8 cellular contexts compared by ENCODE assay signal in genomic region chr16:18759598-18760520, GRCh38. TPM values are rescaled to one million over a fixed set of nuclear protein-coding genes. Genes with fewer than 3 reads are reported as not detected.
DNase-seq lines count a peak whose midpoint lies in the region; ATAC-seq, FAIRE-seq and TF ChIP-seq lines count a peak whose summit lies in the region.
"Not testable (repeated sequence)": the region's sequence is repeated elsewhere in the genome, so short reads cannot be mapped to it uniquely, and the experiment has no call there.

No MANE protein-coding gene starts in this region.

- peak; percentile 38; the same call in 1 of the 2 replicates for TF ChIP-seq CTCF in OCI-LY1 (IDR thresholded peaks at IDR 0.05; ENCODE audit: low read length)
- TF ChIP-seq CTCF in HepG2 (CRISPR knock-in tag; IDR thresholded peaks at IDR 0.05), result peak; percentile 89

- not testable (repeated sequence) for TF ChIP-seq EP300 in HepG2 (IDR thresholded peaks at IDR 0.05; ENCODE audit: low read depth in 2 of 2, low read length in 2 of 2); HepG2 (CRISPR knock-in tag; IDR thresholded peaks at IDR 0.05; ENCODE audit: borderline replicate concordance)

- BruUV-seq in HepG2 (replicated peaks; lab: Mats Ljungman, UMichigan), result not testable (repeated sequence)

- not testable (repeated sequence) for H3K79me2 ChIP-seq in OCI-LY1 (ENCODE audit: insufficient read depth, low read length); HepG2 (ENCODE audit: insufficient read depth, low read length)

- H3K36me3 Mint-ChIP-seq in CD4-positive, alpha-beta memory T cell; activated CD8-positive, alpha-beta memory T cell treated with anti-CD3 and anti-CD28 coated beads, Interleukin-2, amount 10 ng/mL, durations not matched to agents 7 days and 5 days: not testable (repeated sequence)

- intact Hi-C loops in CD4-positive, alpha-beta memory T cell (cut with micrococcal nuclease); HepG2 (cut with micrococcal nuclease; ENCODE audit: unreplicated experiment): not testable (repeated sequence)

- ATAC-seq in GM19455 (IDR thresholded peaks at IDR 0.05; ENCODE audit: unreplicated experiment) (peak; percentile 53), HG03521 (IDR thresholded peaks at IDR 0.05; ENCODE audit: unreplicated experiment) (peak; percentile 65), HepG2 (peak; percentile 84)
- ATAC-seq in activated CD8-positive, alpha-beta memory T cell treated with anti-CD3 and anti-CD28 coated beads, Interleukin-2, amount 10 ng/mL, durations not matched to agents 7 days and 5 days, result peak; percentile 72

- in situ Hi-C loops in HepG2 (cut with HindIII; ENCODE audit: extremely low pct_ligation_motif_present, low pct_unique_long_range_greater_than_20kb), result not testable (repeated sequence)

- H3K9me3 Mint-ChIP-seq in CD4-positive, alpha-beta memory T cell; activated CD8-positive, alpha-beta memory T cell treated with anti-CD3 and anti-CD28 coated beads, Interleukin-2, amount 10 ng/mL, durations not matched to agents 7 days and 5 days (ENCODE audit: low read depth): not testable (repeated sequence)

- peak; percentile 58 to 72 (median 64) for DNase-seq in CD4-positive, alpha-beta memory T cell
- DNase-seq in activated CD8-positive, alpha-beta memory T cell treated with anti-CD3 and anti-CD28 coated beads, Interleukin-2, amount 10 ng/mL, durations not matched to agents 7 days and 5 days, result peak; percentile 76
- peak; percentile 2 to 4 for DNase-seq in dermis microvascular lymphatic vessel endothelial cell (ENCODE audit: low read depth in 2 of 2)
- DNase-seq in HepG2 (ENCODE audit: low spot score), result not testable (repeated sequence)
- peak; percentile 29 for DNase-seq in stimulated activated CD4-positive, alpha-beta T cell treated with anti-CD3 and anti-CD28 coated beads, Interleukin-4, amount 100 ng/mL, for 1 hour

- H3F3A ChIP-seq in OCI-LY1 (ENCODE audit: insufficient read depth, low read length), result not testable (repeated sequence)

- 16% methylated on average over 20 of the region's 21 CpGs for WGBS in HepG2 (ENCODE audit: low lambda C conversion rate)

- peak; percentile 72 for TF ChIP-seq RAD21 in HepG2 (CRISPR knock-in tag; IDR thresholded peaks at IDR 0.05)

- H3K4me3 ChIP-seq in CD4-positive, alpha-beta memory T cell (ENCODE audit: low read length in 2 of 2); OCI-LY1 (ENCODE audit: low read depth, low read length, poor library complexity, severe bottlenecking): not testable (repeated sequence)
- peak overlapping the region in 1 of 3 experiments; percentile 13; a peak in 1 of 6 replicates for H3K4me3 ChIP-seq in HepG2 (replicated peaks in 1 of 3; ENCODE audit: insufficient read depth in 1 of 3, low read depth in 2 of 3, low read length in 3 of 3)

- peaks cover 11 to 22% (median 18%) of the 10 kb centered on the region in 4 donors for H3K4me1 Mint-ChIP-seq in CD4-positive, alpha-beta memory T cell
- H3K4me1 Mint-ChIP-seq in activated CD8-positive, alpha-beta memory T cell treated with anti-CD3 and anti-CD28 coated beads, Interleukin-2, amount 10 ng/mL, durations not matched to agents 7 days and 5 days, result peaks cover 27% of the 10 kb centered on the region

- H3K27me3 Mint-ChIP-seq in CD4-positive, alpha-beta memory T cell; activated CD8-positive, alpha-beta memory T cell treated with anti-CD3 and anti-CD28 coated beads, Interleukin-2, amount 10 ng/mL, durations not matched to agents 7 days and 5 days: not testable (repeated sequence)

- H3K4me3 Mint-ChIP-seq in CD4-positive, alpha-beta memory T cell, result peak overlapping the region in 2 of 8 donors; percentile 31 to 50
- not testable (repeated sequence) for H3K4me3 Mint-ChIP-seq in activated CD8-positive, alpha-beta memory T cell treated with anti-CD3 and anti-CD28 coated beads, Interleukin-2, amount 10 ng/mL, durations not matched to agents 7 days and 5 days

- not testable (repeated sequence) for H3K27ac ChIP-seq in CD4-positive, alpha-beta memory T cell (ENCODE audit: low read depth, low read length); OCI-LY1 (ENCODE audit: low read depth, low read length, poor library complexity, severe bottlenecking); HepG2 (ENCODE audit: extremely low read length, insufficient read depth, low read length)

- not testable (repeated sequence) for H2AFZ ChIP-seq in OCI-LY1 (ENCODE audit: low read length); HepG2 (ENCODE audit: low read length)

- H3K27me3 ChIP-seq in CD4-positive, alpha-beta memory T cell (ENCODE audit: insufficient read depth, low read length); OCI-LY1 (ENCODE audit: insufficient read depth, low read length); HepG2 (ENCODE audit: control insufficient read depth in 1 of 2, insufficient read depth in 2 of 2, low read length in 2 of 2): not testable (repeated sequence)

- H3K9me2 ChIP-seq in OCI-LY1 (ENCODE audit: low read depth, low read length), result not testable (repeated sequence)

- H3K9ac ChIP-seq in OCI-LY1 (ENCODE audit: low read length); HepG2 (ENCODE audit: insufficient read depth, low read depth, low read length): not testable (repeated sequence)

- POLR2A ChIA-PET in CD4-positive, alpha-beta memory T cell (lab: Charles Lee; ENCODE audit: partially characterized antibody); HepG2 (lab: Yijun Ruan, JAX): not testable (repeated sequence)

- not testable (repeated sequence) for H3K9me3 ChIP-seq in CD4-positive, alpha-beta memory T cell (ENCODE audit: control insufficient read depth in 1 of 2, low read length in 2 of 2); OCI-LY1 (ENCODE audit: low read length); HepG2 (ENCODE audit: low read length)

- H3K4me1 ChIP-seq in CD4-positive, alpha-beta memory T cell (ENCODE audit: insufficient read depth, low read length); OCI-LY1 (ENCODE audit: insufficient read depth, low read length, severe bottlenecking): not testable (repeated sequence)
- H3K4me1 ChIP-seq in HepG2 (ENCODE audit: insufficient read depth, low read length), result peaks cover 18% of the 10 kb centered on the region

- H3K36me3 ChIP-seq in CD4-positive, alpha-beta memory T cell (ENCODE audit: insufficient read depth, low read length); OCI-LY1 (ENCODE audit: insufficient read depth, low read length); HepG2 (replicated peaks in 1 of 2; ENCODE audit: control insufficient read depth in 1 of 2, insufficient read depth in 2 of 2, low read length in 2 of 2): not testable (repeated sequence)

- not testable (repeated sequence) for H3K4me2 ChIP-seq in OCI-LY1 (ENCODE audit: low read length)
- 0 out of 2 replicates have a peak overlapping the region, but pooled peaks have one; percentile 24 for H3K4me2 ChIP-seq in HepG2 (ENCODE audit: low read depth, low read length)

- not testable (repeated sequence) for H4K20me1 ChIP-seq in OCI-LY1 (ENCODE audit: insufficient read depth, low read length); HepG2 (ENCODE audit: insufficient read depth, low read length)

- peak; percentile 99 for FAIRE-seq in HepG2 (lab: Jason Lieb, UNC)

- H3K27ac Mint-ChIP-seq in CD4-positive, alpha-beta memory T cell, result peak overlapping the region in 2 of 7 donors; percentile 21 to 64
- H3K27ac Mint-ChIP-seq in activated CD8-positive, alpha-beta memory T cell treated with anti-CD3 and anti-CD28 coated beads, Interleukin-2, amount 10 ng/mL, durations not matched to agents 7 days and 5 days, result not testable (repeated sequence)

- CTCF ChIA-PET in CD4-positive, alpha-beta memory T cell (lab: Charles Lee; ENCODE audit: partially characterized antibody); activated CD8-positive, alpha-beta memory T cell treated with anti-CD3 and anti-CD28 coated beads, Interleukin-2, amount 10 ng/mL, durations not matched to agents 7 days and 5 days (lab: Charles Lee): not testable (repeated sequence)
- CTCF ChIA-PET in HepG2 (lab: Yijun Ruan, JAX; ENCODE audit: low intra/inter-chr PET ratio, low total read pairs), result interaction anchor here (1.7 kb wide), 1 partner anchor 838 kb away, joined by 9 read pairs; no protein-coding TSS in a partner anchor

- TF ChIP-seq POLR2A in HepG2 (IDR thresholded peaks at IDR 0.05; ENCODE audit: insufficient read depth in 1 of 2, low read depth in 2 of 2, low read length in 2 of 2), result not testable (repeated sequence)

RNA-seq across cellular contexts. Expression of gene RPS15A, which starts 30.3 kb away (rescaled TPM):
- total RNA-seq in CD4-positive, alpha-beta memory T cell, result 1,000 to 10,000 TPM; 3,088 to 3,151 TPM
- 1,000 to 10,000 TPM; 2,383 to 3,794 TPM for polyA plus RNA-seq in CD4-positive, alpha-beta memory T cell
- total RNA-seq in activated CD8-positive, alpha-beta memory T cell treated with anti-CD3 and anti-CD28 coated beads, Interleukin-2, amount 10 ng/mL, durations not matched to agents 7 days and 5 days, result 1,000 to 10,000 TPM; 1,517 to 1,668 TPM
- 1,241 and 1,560 TPM in 2 replicates for total RNA-seq in dermis microvascular lymphatic vessel endothelial cell
- total RNA-seq in HepG2 (2016; rRNA removed; fragmentation: Illumina TruSeq; extraction: Trizol), result 5,489 and 6,421 TPM in 2 replicates
- total RNA-seq in HepG2 (2016; cell fraction: cytosol; rRNA removed; fragmentation: Illumina TruSeq; extraction: Trizol; ENCODE audit: low read depth), result 8,046 and 9,031 TPM in 2 replicates
- total RNA-seq in HepG2 (2016; cell fraction: insoluble cytoplasmic fraction; rRNA removed; fragmentation: Illumina TruSeq; extraction: Trizol), result 5,533 and 6,779 TPM in 2 replicates
- 15,303 and 15,847 TPM in 2 replicates for total RNA-seq in HepG2 (2016; cell fraction: membrane; rRNA removed; fragmentation: Illumina TruSeq; extraction: Trizol)
- total RNA-seq in HepG2 (2016; cell fraction: nucleus; rRNA removed; fragmentation: Illumina TruSeq; extraction: Trizol), result 1,768 and 1,992 TPM in 2 replicates
- 8,070 and 9,457 TPM in 2 replicates for polyA plus RNA-seq in HepG2 (2011; rRNA removed)
- polyA plus RNA-seq in HepG2 (2011; cell fraction: cytosol; rRNA removed), result 13,484 and 16,402 TPM in 2 replicates
- 2,439 and 3,146 TPM in 2 replicates for polyA plus RNA-seq in HepG2 (2011; cell fraction: nucleus; rRNA removed)
- 7,540 and 10,455 TPM in 2 replicates for polyA plus RNA-seq in HepG2 (2012)
- polyA plus RNA-seq in HepG2 (2016; cell fraction: cytosol; fragmentation: Illumina TruSeq; extraction: Trizol; ENCODE audit: low read depth), result 10,067 and 10,790 TPM in 2 replicates
- 5,820 and 6,347 TPM in 2 replicates for polyA plus RNA-seq in HepG2 (2016; cell fraction: insoluble cytoplasmic fraction; fragmentation: Illumina TruSeq; extraction: Trizol; ENCODE audit: low read depth)
- polyA plus RNA-seq in HepG2 (2016; cell fraction: membrane; fragmentation: Illumina TruSeq; extraction: Trizol; ENCODE audit: low read depth), result 12,932 and 13,350 TPM in 2 replicates
- 3,080 and 3,274 TPM in 2 replicates for polyA plus RNA-seq in HepG2 (2016; cell fraction: nucleus; fragmentation: Illumina TruSeq; extraction: Trizol; ENCODE audit: insufficient read depth, low read depth)
- polyA minus RNA-seq in HepG2 (2011; rRNA and poly(A)+ RNA removed; ENCODE audit: low replicate concordance), result 955 and 1,060 TPM in 2 replicates
- 550 and 682 TPM in 2 replicates for polyA minus RNA-seq in HepG2 (2011; cell fraction: cytosol; rRNA and poly(A)+ RNA removed)
- polyA minus RNA-seq in HepG2 (2011; cell fraction: nucleus; rRNA and poly(A)+ RNA removed), result 381 and 597 TPM in 2 replicates

RNA-seq across cellular contexts. Expression of gene ARL6IP1, which starts 41.5 kb away (rescaled TPM):
- 100 to 1,000 TPM; 105 to 106 TPM for total RNA-seq in CD4-positive, alpha-beta memory T cell
- 100 to 1,000 TPM; 188 to 306 TPM for polyA plus RNA-seq in CD4-positive, alpha-beta memory T cell
- total RNA-seq in activated CD8-positive, alpha-beta memory T cell treated with anti-CD3 and anti-CD28 coated beads, Interleukin-2, amount 10 ng/mL, durations not matched to agents 7 days and 5 days, result 100 to 1,000 TPM; 194 to 207 TPM
- total RNA-seq in dermis microvascular lymphatic vessel endothelial cell, result 473 and 503 TPM in 2 replicates
- 273 and 373 TPM in 2 replicates for total RNA-seq in HepG2 (2016; rRNA removed; fragmentation: Illumina TruSeq; extraction: Trizol)
- 62.8 and 68.6 TPM in 2 replicates for total RNA-seq in HepG2 (2016; cell fraction: cytosol; rRNA removed; fragmentation: Illumina TruSeq; extraction: Trizol; ENCODE audit: low read depth)
- 270 and 373 TPM in 2 replicates for total RNA-seq in HepG2 (2016; cell fraction: insoluble cytoplasmic fraction; rRNA removed; fragmentation: Illumina TruSeq; extraction: Trizol)
- 152 and 174 TPM in 2 replicates for total RNA-seq in HepG2 (2016; cell fraction: membrane; rRNA removed; fragmentation: Illumina TruSeq; extraction: Trizol)
- total RNA-seq in HepG2 (2016; cell fraction: nucleus; rRNA removed; fragmentation: Illumina TruSeq; extraction: Trizol), result 309 and 367 TPM in 2 replicates
- polyA plus RNA-seq in HepG2 (2011; rRNA removed), result 183 and 263 TPM in 2 replicates
- polyA plus RNA-seq in HepG2 (2011; cell fraction: cytosol; rRNA removed), result 211 and 261 TPM in 2 replicates
- 71.4 and 76.3 TPM in 2 replicates for polyA plus RNA-seq in HepG2 (2011; cell fraction: nucleus; rRNA removed)
- 155 and 252 TPM in 2 replicates for polyA plus RNA-seq in HepG2 (2012)
- 29.0 and 31.7 TPM in 2 replicates for polyA plus RNA-seq in HepG2 (2016; cell fraction: cytosol; fragmentation: Illumina TruSeq; extraction: Trizol; ENCODE audit: low read depth)
- polyA plus RNA-seq in HepG2 (2016; cell fraction: insoluble cytoplasmic fraction; fragmentation: Illumina TruSeq; extraction: Trizol; ENCODE audit: low read depth), result 231 and 253 TPM in 2 replicates
- 67.0 and 74.0 TPM in 2 replicates for polyA plus RNA-seq in HepG2 (2016; cell fraction: membrane; fragmentation: Illumina TruSeq; extraction: Trizol; ENCODE audit: low read depth)
- 404 and 453 TPM in 2 replicates for polyA plus RNA-seq in HepG2 (2016; cell fraction: nucleus; fragmentation: Illumina TruSeq; extraction: Trizol; ENCODE audit: insufficient read depth, low read depth)
- polyA minus RNA-seq in HepG2 (2011; rRNA and poly(A)+ RNA removed; ENCODE audit: low replicate concordance), result 262 and 330 TPM in 2 replicates
- 199 and 232 TPM in 2 replicates for polyA minus RNA-seq in HepG2 (2011; cell fraction: cytosol; rRNA and poly(A)+ RNA removed)
- polyA minus RNA-seq in HepG2 (2011; cell fraction: nucleus; rRNA and poly(A)+ RNA removed), result 155 and 156 TPM in 2 replicates
